In the genomic region with DNA sequence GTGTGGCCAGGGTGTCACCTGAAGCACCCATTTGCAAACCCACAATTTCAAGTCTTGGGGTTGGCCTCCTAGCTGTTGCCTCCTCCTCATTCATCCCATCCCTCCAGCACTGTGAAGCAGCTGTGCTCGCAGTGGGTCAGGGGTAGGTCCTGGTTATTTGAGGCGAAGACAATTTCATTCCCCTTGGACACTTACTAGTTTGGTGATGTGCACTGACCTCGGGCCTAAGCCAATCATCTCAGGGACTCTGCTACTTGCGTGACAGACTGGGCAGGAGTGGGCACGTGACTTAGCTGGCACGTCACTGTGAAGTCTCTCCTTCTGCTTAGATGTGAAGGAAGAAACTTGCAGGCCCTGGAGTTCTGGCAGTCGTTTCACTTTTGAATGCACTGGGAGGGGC, we compare ENCODE assay signal across 14 cellular contexts. TPM values are rescaled to one million over a fixed set of nuclear protein-coding genes. Genes with fewer than 3 reads are reported as not detected.
DNase-seq lines count a peak whose midpoint lies in the region; ATAC-seq and TF ChIP-seq lines count a peak whose summit lies in the region.
"Had no signal": no experiment of that assay in that cellular context is flagged by ENCODE, and none has a peak within 500 bp of the region (broad histone marks: within the 10 kb centered on the region; RNA-seq: fewer than 3 reads in every experiment).

No MANE protein-coding gene starts in this region.

- no peak for TF ChIP-seq POLR2A in upper lobe of left lung (IDR thresholded peaks at IDR 0.05)

- no peaks in the 10 kb centered on the region for H3K9me3 ChIP-seq in lower lobe of right lung
- H3K9me3 ChIP-seq in upper lobe of left lung, result no peaks in the 10 kb centered on the region
- H3K9me3 ChIP-seq: BLaER1 treated with 17β-estradiol and CSF1 and Interleukin-3, amounts not matched to agents 10 nM and 100 nM; HAP-1 had no signal

- no peak overlapping the region for H3K4me3 ChIP-seq in coronary artery
- H3K4me3 ChIP-seq in lower lobe of right lung, result no peak overlapping the region
- no peak overlapping the region for H3K4me3 ChIP-seq in upper lobe of left lung
- H3K4me3 ChIP-seq: BLaER1 treated with 17β-estradiol and CSF1 and Interleukin-3, amounts not matched to agents 10 nM and 100 nM; HAP-1 had no signal

- peaks cover 27% of the 10 kb centered on the region for H3K4me1 ChIP-seq in lower lobe of right lung
- peaks cover 15 to 37% (median 22%) of the 10 kb centered on the region in 4 donors for H3K4me1 ChIP-seq in upper lobe of left lung

- H3K36me3 Mint-ChIP-seq in activated CD8-positive, alpha-beta memory T cell treated with anti-CD3 and anti-CD28 coated beads, Interleukin-2, amount 10 ng/mL, durations not matched to agents 7 days and 5 days, result no peaks in the 10 kb centered on the region
- H3K36me3 Mint-ChIP-seq in stimulated activated memory B cell treated with anti-CD40 and anti-IgM and Interleukin-4, amounts not matched to agents 10 μg/mL and 1 μg/mL and 100 μg/mL, for 72 hours, result no peaks in the 10 kb centered on the region
- H3K36me3 Mint-ChIP-seq: IgD-negative memory B cell had no signal

- TF ChIP-seq CTCF in coronary artery (IDR thresholded peaks at IDR 0.05), result no peak
- no peak for TF ChIP-seq CTCF in lower lobe of right lung (IDR thresholded peaks at IDR 0.05)
- no peak for TF ChIP-seq CTCF in upper lobe of left lung (IDR thresholded peaks at IDR 0.05)

- ATAC-seq in activated CD8-positive, alpha-beta memory T cell treated with anti-CD3 and anti-CD28 coated beads, Interleukin-2, amount 10 ng/mL, durations not matched to agents 7 days and 5 days, result no peak
- ATAC-seq in lower lobe of right lung (no peak), upper lobe of left lung (ENCODE audit: low FRiP score in 2 of 2) (no peak), HG03521 (IDR thresholded peaks at IDR 0.05; ENCODE audit: unreplicated experiment) (no peak)
- ATAC-seq in stimulated activated memory B cell treated with anti-CD40 and anti-IgM and Interleukin-4, amounts not matched to agents 10 μg/mL and 1 μg/mL and 100 μg/mL, for 72 hours, result no peak

- CTCF ChIA-PET in activated CD8-positive, alpha-beta memory T cell treated with anti-CD3 and anti-CD28 coated beads, Interleukin-2, amount 10 ng/mL, durations not matched to agents 7 days and 5 days (lab: Charles Lee), result no interaction called here

- intact Hi-C loops in lower lobe of right lung (cut with DNase I), result no loop called here

- 71 to 85% methylated on average over 5 to 7 of the region's 7 CpGs for WGBS in upper lobe of left lung, 2 donors

- no peak overlapping the region for H3K27ac ChIP-seq in coronary artery
- peak overlapping the region; percentile 98 for H3K27ac ChIP-seq in lower lobe of right lung
- peak overlapping the region; percentile 68 to 99 (median 98) for H3K27ac ChIP-seq in upper lobe of left lung

- peak; percentile 40 for DNase-seq in activated CD8-positive, alpha-beta memory T cell treated with anti-CD3 and anti-CD28 coated beads, Interleukin-2, amount 50 U/mL, for 48 hours
- DNase-seq in activated CD8-positive, alpha-beta memory T cell treated with anti-CD3 and anti-CD28 coated beads, Interleukin-2, amount 10 ng/mL, durations not matched to agents 7 days and 5 days, result no peak
- DNase-seq in coronary artery (ENCODE audit: low spot score) (peak; percentile 61), lower lobe of right lung (no peak), upper lobe of left lung (peak in 1 of 2 donors; percentile 55), NCI-H446 treated with DMSO at 0.1 percent for 48 hours (lab: John Stamatoyannopoulos, UW) (no peak)
- DNase-seq: MV-4-11, NCI-H1417 treated with DMSO at 0.1 percent for 48 hours, NCI-H2029 treated with DMSO at 0.1 percent for 48 hours had no signal

- H3K27me3 Mint-ChIP-seq in activated CD8-positive, alpha-beta memory T cell treated with anti-CD3 and anti-CD28 coated beads, Interleukin-2, amount 10 ng/mL, durations not matched to agents 7 days and 5 days, result no peaks in the 10 kb centered on the region
- no peaks in the 10 kb centered on the region for H3K27me3 Mint-ChIP-seq in stimulated activated memory B cell treated with anti-CD40 and anti-IgM and Interleukin-4, amounts not matched to agents 10 μg/mL and 1 μg/mL and 100 μg/mL, for 72 hours
- H3K27me3 Mint-ChIP-seq: IgD-negative memory B cell had no signal

- TF ChIP-seq EP300 in upper lobe of left lung (IDR thresholded peaks at IDR 0.05), result no peak

- H3K27ac Mint-ChIP-seq in activated CD8-positive, alpha-beta memory T cell treated with anti-CD3 and anti-CD28 coated beads, Interleukin-2, amount 10 ng/mL, durations not matched to agents 7 days and 5 days, result no peak overlapping the region
- H3K27ac Mint-ChIP-seq in stimulated activated memory B cell treated with anti-CD40 and anti-IgM and Interleukin-4, amounts not matched to agents 10 μg/mL and 1 μg/mL and 100 μg/mL, for 72 hours, result no peak overlapping the region

- no peaks in the 10 kb centered on the region for H3K9me3 Mint-ChIP-seq in activated CD8-positive, alpha-beta memory T cell treated with anti-CD3 and anti-CD28 coated beads, Interleukin-2, amount 10 ng/mL, durations not matched to agents 7 days and 5 days (ENCODE audit: low read depth)
- H3K9me3 Mint-ChIP-seq in stimulated activated memory B cell treated with anti-CD40 and anti-IgM and Interleukin-4, amounts not matched to agents 10 μg/mL and 1 μg/mL and 100 μg/mL, for 72 hours, result no peaks in the 10 kb centered on the region
- H3K9me3 Mint-ChIP-seq: IgD-negative memory B cell had no signal

- H3K4me1 Mint-ChIP-seq in activated CD8-positive, alpha-beta memory T cell treated with anti-CD3 and anti-CD28 coated beads, Interleukin-2, amount 10 ng/mL, durations not matched to agents 7 days and 5 days, result peaks cover 16% of the 10 kb centered on the region
- H3K4me1 Mint-ChIP-seq in stimulated activated memory B cell treated with anti-CD40 and anti-IgM and Interleukin-4, amounts not matched to agents 10 μg/mL and 1 μg/mL and 100 μg/mL, for 72 hours, result peaks cover 18% of the 10 kb centered on the region

- H3K4me3 Mint-ChIP-seq in activated CD8-positive, alpha-beta memory T cell treated with anti-CD3 and anti-CD28 coated beads, Interleukin-2, amount 10 ng/mL, durations not matched to agents 7 days and 5 days, result no peak overlapping the region
- no peak overlapping the region for H3K4me3 Mint-ChIP-seq in stimulated activated memory B cell treated with anti-CD40 and anti-IgM and Interleukin-4, amounts not matched to agents 10 μg/mL and 1 μg/mL and 100 μg/mL, for 72 hours

- H3K27me3 ChIP-seq in lower lobe of right lung (ENCODE audit: low read depth), result no peaks in the 10 kb centered on the region
- no peaks in the 10 kb centered on the region for H3K27me3 ChIP-seq in upper lobe of left lung
- H3K27me3 ChIP-seq: BLaER1 treated with 17β-estradiol and CSF1 and Interleukin-3, amounts not matched to agents 10 nM and 100 nM had no signal

- no peaks in the 10 kb centered on the region for H3K36me3 ChIP-seq in lower lobe of right lung
- no peaks in the 10 kb centered on the region for H3K36me3 ChIP-seq in upper lobe of left lung
- H3K36me3 ChIP-seq: HAP-1 had no signal

RNA-seq across cellular contexts. Expression of a gene that starts 3.5 kb away (rescaled TPM):
- total RNA-seq in activated CD8-positive, alpha-beta memory T cell treated with anti-CD3 and anti-CD28 coated beads, Interleukin-2, amount 10 ng/mL, durations not matched to agents 7 days and 5 days, result 10 to 100 TPM; 40.0 to 43.5 TPM
- total RNA-seq in lower lobe of right lung (281 TPM), upper lobe of left lung (100 to 1,000 TPM; 159 to 285 (median 260) TPM)

Comparison
In these comparisons a context has a peak if more than half of its experiments do, and no peak if none do; other contexts are left out.
1. DNase-seq: peak in activated CD8-positive, alpha-beta memory T cell treated with anti-CD3 and anti-CD28 coated beads, Interleukin-2, amount 50 U/mL, for 48 hours (single experiment) and coronary artery (single experiment); none in activated CD8-positive, alpha-beta memory T cell treated with anti-CD3 and anti-CD28 coated beads, Interleukin-2, amount 10 ng/mL, durations not matched to agents 7 days and 5 days (single experiment), lower lobe of right lung (single experiment) and NCI-H446 treated with DMSO at 0.1 percent for 48 hours (single experiment).
2. H3K27ac ChIP-seq: peak in lower lobe of right lung (single experiment) and upper lobe of left lung (4 of 4); none in coronary artery (0 of 2).